1 cellular context compared by ENCODE assay signal in genomic region chr20:17586250-17586649, GRCh38.
TF ChIP-seq lines count a peak whose summit lies in the region.

No MANE protein-coding gene starts in this region.

TF ChIP-seq in WTC11, 78 proteins besides CTCF, POLR2A, EP300 and RAD21 (continued from another document):
- TF ChIP-seq STAT6 (CRISPR knock-in tag; conservative IDR thresholded peaks at IDR 0.05; ENCODE audit: low read depth) (no peak), TCF7 (CRISPR knock-in tag; IDR thresholded peaks at IDR 0.05; ENCODE audit: low read depth) (no peak), EMX1 (CRISPR knock-in tag; IDR thresholded peaks at IDR 0.05) (no peak), CREB1 (CRISPR knock-in tag; IDR thresholded peaks at IDR 0.05) (no peak), NR3C1 (CRISPR knock-in tag; conservative IDR thresholded peaks at IDR 0.05; ENCODE audit: low read depth) (no peak), ZBTB43 (CRISPR knock-in tag; IDR thresholded peaks at IDR 0.05) (no peak), USF2 (CRISPR knock-in tag; IDR thresholded peaks at IDR 0.05) (no peak)
TF ChIP-seq in WTC11: peak in this region for 0.
